Comparison of ENCODE assay signal across 8 cellular contexts in genomic region chr14:89304972-89305703, GRCh38.
DNase-seq lines count a peak whose midpoint lies in the region; ATAC-seq and TF ChIP-seq lines count a peak whose summit lies in the region.

No MANE protein-coding gene starts in this region.

- peaks cover 51% of the 10 kb centered on the region for H3K4me1 Mint-ChIP-seq in T-helper 1 cell treated with Interleukin-12 subunit alpha and Interleukin-12 subunit beta and Interleukin-4 antibody, amounts not matched to agents 30 μg/mL and 1 μg/mL, for 36 hours (ENCODE audit: low read depth)
- H3K4me1 Mint-ChIP-seq in progenitor cell of endocrine pancreas (ENCODE audit: low read depth): peaks cover 6% of the 10 kb centered on the region

- no peaks in the 10 kb centered on the region for H3K9me3 Mint-ChIP-seq in T-helper 1 cell treated with Interleukin-12 subunit alpha and Interleukin-12 subunit beta and Interleukin-4 antibody, amounts not matched to agents 30 μg/mL and 1 μg/mL, for 36 hours
- peaks cover 4% of the 10 kb centered on the region for H3K9me3 Mint-ChIP-seq in progenitor cell of endocrine pancreas (ENCODE audit: low read depth)

- peak overlapping the region; percentile 97 for H3K27ac Mint-ChIP-seq in T-helper 1 cell treated with Interleukin-12 subunit alpha and Interleukin-12 subunit beta and Interleukin-4 antibody, amounts not matched to agents 30 μg/mL and 1 μg/mL, for 36 hours
- no peak overlapping the region for H3K27ac Mint-ChIP-seq in progenitor cell of endocrine pancreas

- peak overlapping the region; percentile 82 for H3K4me2 ChIP-seq in skeletal muscle satellite cell (ENCODE audit: low read length)

- DNase-seq in COLO668 (lab: John Stamatoyannopoulos, UW; ENCODE audit: unreplicated experiment) (peak; percentile 50), foreskin melanocyte (peak; percentile 48), progenitor cell of endocrine pancreas (ENCODE audit: low spot score, unreplicated experiment) (no peak), H7 (no peak)

- H3K4me3 ChIP-seq in skeletal muscle satellite cell (ENCODE audit: low read length) (peak overlapping the region; percentile 58), H7 (ENCODE audit: insufficient read depth, low read depth, low read length) (no peak overlapping the region)

- peaks cover 5% of the 10 kb centered on the region for H3K36me3 ChIP-seq in skeletal muscle satellite cell (ENCODE audit: insufficient read depth, low read length)
- H3K36me3 ChIP-seq in H7 (replicated peaks; ENCODE audit: control insufficient read depth, insufficient read depth, low read length): peaks cover 4% of the 10 kb centered on the region; the same call in 1 of the 2 replicates

- H3K36me3 Mint-ChIP-seq in T-helper 1 cell treated with Interleukin-12 subunit alpha and Interleukin-12 subunit beta and Interleukin-4 antibody, amounts not matched to agents 30 μg/mL and 1 μg/mL, for 36 hours (ENCODE audit: low read depth): peaks cover 17% of the 10 kb centered on the region
- H3K36me3 Mint-ChIP-seq in progenitor cell of endocrine pancreas (ENCODE audit: insufficient read depth): peaks cover 10% of the 10 kb centered on the region

- H3K9ac ChIP-seq in skeletal muscle satellite cell (ENCODE audit: low read depth, low read length): peak overlapping the region; percentile 82

- no peaks in the 10 kb centered on the region for H3K27me3 Mint-ChIP-seq in T-helper 1 cell treated with Interleukin-12 subunit alpha and Interleukin-12 subunit beta and Interleukin-4 antibody, amounts not matched to agents 30 μg/mL and 1 μg/mL, for 36 hours (ENCODE audit: low read depth)
- peaks cover 26% of the 10 kb centered on the region for H3K27me3 Mint-ChIP-seq in progenitor cell of endocrine pancreas

- peak; percentile 53 for ATAC-seq in GM19035 (IDR thresholded peaks at IDR 0.05; ENCODE audit: unreplicated experiment)
- peak; percentile 37 for ATAC-seq in HG03196 (IDR thresholded peaks at IDR 0.05; ENCODE audit: unreplicated experiment)

- no peaks in the 10 kb centered on the region for H3K9me3 ChIP-seq in skeletal muscle satellite cell (replicated peaks; ENCODE audit: low read length)

- H3K27me3 ChIP-seq in skeletal muscle satellite cell (ENCODE audit: control insufficient read depth, insufficient read depth, low read length): no peaks in the 10 kb centered on the region
- no peaks in the 10 kb centered on the region for H3K27me3 ChIP-seq in H7 (ENCODE audit: control insufficient read depth, insufficient read depth, low read length)

- peak overlapping the region; percentile 52 for H3K4me3 Mint-ChIP-seq in T-helper 1 cell treated with Interleukin-12 subunit alpha and Interleukin-12 subunit beta and Interleukin-4 antibody, amounts not matched to agents 30 μg/mL and 1 μg/mL, for 36 hours
- H3K4me3 Mint-ChIP-seq in progenitor cell of endocrine pancreas (ENCODE audit: low read depth): no peak overlapping the region

- no peak for TF ChIP-seq CTCF in progenitor cell of endocrine pancreas (IDR thresholded peaks at IDR 0.05; ENCODE audit: unreplicated experiment)

- H3K4me1 ChIP-seq in skeletal muscle satellite cell (ENCODE audit: control insufficient read depth, insufficient read depth, low read length): peaks cover 49% of the 10 kb centered on the region

Comparison
In these comparisons a context has a peak if more than half of its experiments do, and no peak if none do; other contexts are left out.
1. DNase-seq: peak in COLO668 (single experiment) and foreskin melanocyte (single experiment); none in progenitor cell of endocrine pancreas (single experiment) and H7 (single experiment).